Comparison of ENCODE assay signal across 8 cellular contexts in the genomic region with DNA sequence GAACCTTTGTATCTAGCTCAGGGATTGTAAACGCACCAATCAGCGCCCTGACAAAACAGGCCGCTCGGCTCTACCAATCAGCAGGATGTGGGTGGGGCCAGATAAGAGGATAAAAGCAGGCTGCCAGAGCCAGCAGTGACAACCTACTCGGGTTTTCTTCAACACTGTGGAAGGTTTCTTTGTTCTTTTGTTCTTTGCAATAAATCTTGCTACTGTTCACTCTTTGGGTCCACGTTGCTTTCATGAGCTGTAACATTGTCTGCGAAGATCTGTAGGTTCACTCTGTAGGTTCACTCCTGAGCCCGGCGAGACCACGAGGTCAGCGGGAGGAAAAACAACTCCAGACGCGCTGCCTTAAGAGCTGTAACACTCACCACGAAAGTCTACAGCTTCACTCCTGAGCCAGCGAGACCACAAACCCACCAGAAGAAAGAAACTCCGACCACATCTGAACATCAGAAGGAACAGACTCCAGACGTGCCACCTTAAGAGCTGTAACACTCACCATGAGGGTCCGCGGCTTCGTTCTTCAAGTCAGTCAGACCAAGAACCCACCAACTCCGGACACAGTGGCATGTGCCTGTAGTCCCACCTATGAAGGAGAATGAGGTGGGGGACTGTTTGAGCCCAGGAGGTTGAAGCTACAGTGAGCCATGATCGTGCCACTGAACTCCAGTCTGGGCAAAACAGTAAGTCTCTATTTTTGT. TPM values are rescaled to one million over a fixed set of nuclear protein-coding genes. Genes with fewer than 3 reads are reported as not detected.
DNase-seq lines count a peak whose midpoint lies in the region; ATAC-seq lines count a peak whose summit lies in the region.
"Not testable (repeated sequence)": the region's sequence is repeated elsewhere in the genome, so short reads cannot be mapped to it uniquely, and the experiment has no call there.

No MANE protein-coding gene starts in this region.

- not testable (repeated sequence) for H3K36me3 ChIP-seq in CD4-positive, alpha-beta memory T cell (ENCODE audit: insufficient read depth, low read length)

- peak overlapping the region in 1 of 2 donors; percentile 2 for H3K4me3 ChIP-seq in CD4-positive, alpha-beta memory T cell (ENCODE audit: low read length in 2 of 2)

- peak; percentile 85 to 89 for ATAC-seq in natural killer cell treated with Interleukin-12 subunit alpha and Interleukin-12 subunit beta and Interleukin-15 and Interleukin-18, amount 100 ng/mL, for 72 hours

- H3K4me3 Mint-ChIP-seq in CD4-positive, alpha-beta memory T cell, result peak overlapping the region; percentile 80 to 88 (median 82)
- H3K4me3 Mint-ChIP-seq in activated CD4-positive, alpha-beta memory T cell treated with anti-CD3 and anti-CD28 coated beads, Interleukin-2, amount 10 ng/mL, durations not matched to agents 7 days and 5 days, result peak overlapping the region; percentile 63
- peak overlapping the region; percentile 84 for H3K4me3 Mint-ChIP-seq in activated naive CD8-positive, alpha-beta T cell
- H3K4me3 Mint-ChIP-seq in natural killer cell treated with Interleukin-12 subunit alpha and Interleukin-12 subunit beta and Interleukin-15 and Interleukin-18, amount 100 ng/mL, for 72 hours, result peak overlapping the region; percentile 87

- not testable (repeated sequence) for H3K9me3 Mint-ChIP-seq in CD4-positive, alpha-beta memory T cell; activated CD4-positive, alpha-beta memory T cell treated with anti-CD3 and anti-CD28 coated beads, Interleukin-2, amount 10 ng/mL, durations not matched to agents 7 days and 5 days; activated naive CD8-positive, alpha-beta T cell (ENCODE audit: low read depth); natural killer cell treated with Interleukin-12 subunit alpha and Interleukin-12 subunit beta and Interleukin-15 and Interleukin-18, amount 100 ng/mL, for 72 hours

- CTCF ChIA-PET in CD4-positive, alpha-beta memory T cell (lab: Charles Lee; ENCODE audit: partially characterized antibody), result interaction anchor here (0.6 to 1.6 kb wide), 4 partner anchors 16 to 178 kb away, joined by 3 to 5 read pairs (median 4); a partner anchor contains a TSS
- CTCF ChIA-PET in activated CD4-positive, alpha-beta memory T cell treated with anti-CD3 and anti-CD28 coated beads, Interleukin-2, amount 10 ng/mL, durations not matched to agents 7 days and 5 days (lab: Charles Lee), result interaction anchor here (0.9 to 1.4 kb wide), 4 partner anchors 47 to 716 kb away, joined by 3 read pairs; a partner anchor contains a TSS

- H3K9me3 ChIP-seq in CD4-positive, alpha-beta memory T cell (ENCODE audit: control insufficient read depth in 1 of 2, low read length in 2 of 2), result not testable (repeated sequence)

- peaks cover 11 to 25% (median 18%) of the 10 kb centered on the region in 4 donors for H3K4me1 Mint-ChIP-seq in CD4-positive, alpha-beta memory T cell
- peaks cover 23% of the 10 kb centered on the region for H3K4me1 Mint-ChIP-seq in activated CD4-positive, alpha-beta memory T cell treated with anti-CD3 and anti-CD28 coated beads, Interleukin-2, amount 10 ng/mL, durations not matched to agents 7 days and 5 days
- H3K4me1 Mint-ChIP-seq in activated naive CD8-positive, alpha-beta T cell (ENCODE audit: low read depth), result peaks cover 23% of the 10 kb centered on the region
- H3K4me1 Mint-ChIP-seq in natural killer cell treated with Interleukin-12 subunit alpha and Interleukin-12 subunit beta and Interleukin-15 and Interleukin-18, amount 100 ng/mL, for 72 hours (ENCODE audit: low read depth in 2 of 2), result peaks cover 11 to 30% of the 10 kb centered on the region in 2 donors

- peak; percentile 69 to 84 (median 78) for DNase-seq in CD4-positive, alpha-beta memory T cell
- DNase-seq in T-helper 22 cell (ENCODE audit: low read depth), result peak; percentile 23
- DNase-seq in activated CD4-positive, alpha-beta memory T cell treated with anti-CD3 and anti-CD28 coated beads, Interleukin-2, amount 10 ng/mL, durations not matched to agents 7 days and 5 days, result peak; percentile 69
- peak; percentile 72 to 77 for DNase-seq in activated T-cell treated with anti-CD3 and anti-CD28 coated beads, Interleukin-2, amount 50 U/mL, for 48 hours
- peak; percentile 72 for DNase-seq in natural killer cell treated with Interleukin-12 subunit alpha and Interleukin-12 subunit beta and Interleukin-15 and Interleukin-18, amount 100 ng/mL, for 72 hours (ENCODE audit: low spot score)
- peak; percentile 50 for DNase-seq in stimulated activated CD4-positive, alpha-beta T cell treated with anti-CD3 and anti-CD28 coated beads, Interleukin-4, amount 100 ng/mL, for 24 hours
- DNase-seq in stimulated activated CD8-positive, alpha-beta memory T cell treated with anti-CD3 and anti-CD28 coated beads, Interleukin-4, amount 100 ng/mL, for 48 hours, result peak; percentile 72

- H3K27ac ChIP-seq in CD4-positive, alpha-beta memory T cell (ENCODE audit: low read depth, low read length), result not testable (repeated sequence)

- not testable (repeated sequence) for H3K4me1 ChIP-seq in CD4-positive, alpha-beta memory T cell (ENCODE audit: insufficient read depth, low read length)

- POLR2A ChIA-PET in CD4-positive, alpha-beta memory T cell (lab: Charles Lee; ENCODE audit: partially characterized antibody), result interaction anchor here (0.8 to 2.1 kb wide), 11 partner anchors 15 to 117 kb away, joined by 3 to 20 read pairs (median 5); a partner anchor contains a TSS
- POLR2A ChIA-PET in activated CD4-positive, alpha-beta memory T cell treated with anti-CD3 and anti-CD28 coated beads, Interleukin-2, amount 10 ng/mL, durations not matched to agents 7 days and 5 days (lab: Charles Lee), result interaction anchor here (0.8 to 1.9 kb wide), 11 partner anchors 16 to 141 kb away, joined by 3 to 20 read pairs (median 6); a partner anchor contains a TSS

- H3K36me3 Mint-ChIP-seq in CD4-positive, alpha-beta memory T cell; activated CD4-positive, alpha-beta memory T cell treated with anti-CD3 and anti-CD28 coated beads, Interleukin-2, amount 10 ng/mL, durations not matched to agents 7 days and 5 days (ENCODE audit: low read depth); activated naive CD8-positive, alpha-beta T cell; natural killer cell treated with Interleukin-12 subunit alpha and Interleukin-12 subunit beta and Interleukin-15 and Interleukin-18, amount 100 ng/mL, for 72 hours: not testable (repeated sequence)

- H3K27me3 ChIP-seq in CD4-positive, alpha-beta memory T cell (ENCODE audit: insufficient read depth, low read length), result not testable (repeated sequence)

- H3K27me3 Mint-ChIP-seq in CD4-positive, alpha-beta memory T cell; activated CD4-positive, alpha-beta memory T cell treated with anti-CD3 and anti-CD28 coated beads, Interleukin-2, amount 10 ng/mL, durations not matched to agents 7 days and 5 days; activated naive CD8-positive, alpha-beta T cell; natural killer cell treated with Interleukin-12 subunit alpha and Interleukin-12 subunit beta and Interleukin-15 and Interleukin-18, amount 100 ng/mL, for 72 hours: not testable (repeated sequence)

- peak overlapping the region; percentile 75 to 95 (median 93) for H3K27ac Mint-ChIP-seq in CD4-positive, alpha-beta memory T cell
- peak overlapping the region; percentile 74 for H3K27ac Mint-ChIP-seq in activated CD4-positive, alpha-beta memory T cell treated with anti-CD3 and anti-CD28 coated beads, Interleukin-2, amount 10 ng/mL, durations not matched to agents 7 days and 5 days
- peak overlapping the region; percentile 88 for H3K27ac Mint-ChIP-seq in activated naive CD8-positive, alpha-beta T cell
- H3K27ac Mint-ChIP-seq in natural killer cell treated with Interleukin-12 subunit alpha and Interleukin-12 subunit beta and Interleukin-15 and Interleukin-18, amount 100 ng/mL, for 72 hours, result peak overlapping the region; percentile 82 to 86

- intact Hi-C loops in CD4-positive, alpha-beta memory T cell (cut with micrococcal nuclease), result loop anchor here (1.0 to 2.0 kb wide), 2 partner anchors 37 to 47 kb away; a partner anchor contains a TSS

RNA-seq across cellular contexts. Expression of a gene that starts 46.8 kb away (rescaled TPM):
- 10 to 100 TPM; 26.2 to 27.2 TPM for total RNA-seq in CD4-positive, alpha-beta memory T cell
- polyA plus RNA-seq in CD4-positive, alpha-beta memory T cell, result 10 to 100 TPM; 28.1 to 41.6 TPM
- 100 to 1,000 TPM in 1 of 2 experiments, 10 to 100 TPM in 1; 97.9 to 100 TPM for total RNA-seq in activated CD4-positive, alpha-beta memory T cell treated with anti-CD3 and anti-CD28 coated beads, Interleukin-2, amount 10 ng/mL, durations not matched to agents 7 days and 5 days
- total RNA-seq in natural killer cell treated with Interleukin-12 subunit alpha and Interleukin-12 subunit beta and Interleukin-15 and Interleukin-18, amount 100 ng/mL, for 72 hours, result 100 to 1,000 TPM; 101 to 103 TPM

Comparison
In these comparisons a context has a peak if more than half of its experiments do, and no peak if none do; other contexts are left out.
1. DNase-seq: peak in every context shown above with its lines; median percentile 78 in CD4-positive, alpha-beta memory T cell; 74 in activated T-cell treated with anti-CD3 and anti-CD28 coated beads, Interleukin-2, amount 50 U/mL, for 48 hours; 72 in natural killer cell treated with Interleukin-12 subunit alpha and Interleukin-12 subunit beta and Interleukin-15 and Interleukin-18, amount 100 ng/mL, for 72 hours; 72 in stimulated activated CD8-positive, alpha-beta memory T cell treated with anti-CD3 and anti-CD28 coated beads, Interleukin-4, amount 100 ng/mL, for 48 hours; 69 in activated CD4-positive, alpha-beta memory T cell treated with anti-CD3 and anti-CD28 coated beads, Interleukin-2, amount 10 ng/mL, durations not matched to agents 7 days and 5 days; 50 in stimulated activated CD4-positive, alpha-beta T cell treated with anti-CD3 and anti-CD28 coated beads, Interleukin-4, amount 100 ng/mL, for 24 hours; 23 in T-helper 22 cell.